Comparison of ENCODE assay signal across 33 cellular contexts in genomic region chr3:167858865-167859264, GRCh38.
"Had no signal": no experiment of that assay in that cellular context is flagged by ENCODE, and none has a peak within 500 bp of the region (broad histone marks: within the 10 kb centered on the region; RNA-seq: fewer than 3 reads in every experiment).

No MANE protein-coding gene starts in this region.

- DNase-seq: activated CD4-positive, alpha-beta memory T cell treated with anti-CD3 and anti-CD28 coated beads, Interleukin-2, amount 10 ng/mL, durations not matched to agents 7 days and 5 days; activated CD4-positive, alpha-beta T cell treated with anti-CD3 and anti-CD28 coated beads for 1 hour; activated CD4-positive, alpha-beta T cell treated with anti-CD3 and anti-CD28 coated beads for 36 hours; activated CD4-positive, alpha-beta T cell treated with anti-CD3 and anti-CD28 coated beads for 48 hours; activated CD4-positive, alpha-beta T cell treated with anti-CD3 and anti-CD28 coated beads, Interleukin-2, amount 10 ng/mL, durations not matched to agents 7 days and 5 days; activated CD4-positive, alpha-beta T cell treated with anti-CD3 and anti-CD28 coated beads, Interleukin-2, amount 50 U/mL, for 48 hours; activated CD4-positive, CD25-positive, alpha-beta regulatory T cell; activated CD8-positive, alpha-beta memory T cell treated with anti-CD3 and anti-CD28 coated beads for 24 hours; activated CD8-positive, alpha-beta memory T cell treated with anti-CD3 and anti-CD28 coated beads, Interleukin-2, amount 10 ng/mL, durations not matched to agents 7 days and 5 days; activated CD8-positive, alpha-beta memory T cell treated with anti-CD3 and anti-CD28 coated beads, Interleukin-2, amount 50 U/mL, for 48 hours; activated CD8-positive, alpha-beta T cell treated with anti-CD3 and anti-CD28 coated beads, Interleukin-2, amount 10 ng/mL, durations not matched to agents 7 days and 5 days; activated effector memory CD4-positive, alpha-beta T cell treated with Interleukin-2 at 50 U/mL for 16 hours; activated gamma-delta T cell; activated naive CD4-positive, alpha-beta T cell treated with anti-CD3 and anti-CD28 coated beads, Interleukin-2, amount 10 ng/mL, durations not matched to agents 7 days and 5 days; activated naive CD4-positive, alpha-beta T cell treated with Interleukin-2 at 50 U/mL for 16 hours; activated naive CD8-positive, alpha-beta T cell treated with anti-CD3 and anti-CD28 coated beads, Interleukin-2, amount 10 ng/mL, durations not matched to agents 7 days and 5 days; activated naive CD8-positive, alpha-beta T cell treated with anti-CD3 and anti-CD28 coated beads, Interleukin-2, amount 50 U/mL, for 24 hours; activated T-cell treated with anti-CD3 and anti-CD28 coated beads, Interleukin-2, amount 50 U/mL, for 24 hours; activated T-cell treated with anti-CD3 and anti-CD28 coated beads, Interleukin-2, amount 50 U/mL, for 48 hours; amygdala; anterior cingulate cortex; caudate nucleus; cerebellar nuclear complex; T-helper 1 cell; T-helper 2 cell; T-helper 9 cell; WERI-Rb-1 had no signal

- H3K27me3 ChIP-seq: ascending aorta, cardiac muscle cell had no signal

- H3K4me3 ChIP-seq: ascending aorta, cardiac muscle cell had no signal

- ATAC-seq: activated CD4-positive, alpha-beta T cell treated with anti-CD3 and anti-CD28 coated beads for 36 hours; activated CD4-positive, CD25-positive, alpha-beta regulatory T cell treated with anti-CD3 and anti-CD28 coated beads, Interleukin-2, amount 50 U/mL, for 24 hours; activated CD8-positive, alpha-beta memory T cell treated with anti-CD3 and anti-CD28 coated beads, Interleukin-2, amount 10 ng/mL, durations not matched to agents 7 days and 5 days; activated CD8-positive, alpha-beta T cell treated with anti-CD3 and anti-CD28 coated beads, Interleukin-2, amount 10 ng/mL, durations not matched to agents 7 days and 5 days; activated naive CD8-positive, alpha-beta T cell treated with anti-CD3 and anti-CD28 coated beads, Interleukin-2, amount 50 U/mL, for 24 hours; WTC11 had no signal

- H3K9me3 ChIP-seq: ascending aorta had no signal

- H3K27ac ChIP-seq: ascending aorta, cardiac muscle cell, WERI-Rb-1 had no signal

- H3K36me3 ChIP-seq: ascending aorta, cardiac muscle cell, WERI-Rb-1 had no signal

- FAIRE-seq: bronchial epithelial cell, TTC549 had no signal
